Comparison of ENCODE assay signal across 16 cellular contexts in the genomic region with DNA sequence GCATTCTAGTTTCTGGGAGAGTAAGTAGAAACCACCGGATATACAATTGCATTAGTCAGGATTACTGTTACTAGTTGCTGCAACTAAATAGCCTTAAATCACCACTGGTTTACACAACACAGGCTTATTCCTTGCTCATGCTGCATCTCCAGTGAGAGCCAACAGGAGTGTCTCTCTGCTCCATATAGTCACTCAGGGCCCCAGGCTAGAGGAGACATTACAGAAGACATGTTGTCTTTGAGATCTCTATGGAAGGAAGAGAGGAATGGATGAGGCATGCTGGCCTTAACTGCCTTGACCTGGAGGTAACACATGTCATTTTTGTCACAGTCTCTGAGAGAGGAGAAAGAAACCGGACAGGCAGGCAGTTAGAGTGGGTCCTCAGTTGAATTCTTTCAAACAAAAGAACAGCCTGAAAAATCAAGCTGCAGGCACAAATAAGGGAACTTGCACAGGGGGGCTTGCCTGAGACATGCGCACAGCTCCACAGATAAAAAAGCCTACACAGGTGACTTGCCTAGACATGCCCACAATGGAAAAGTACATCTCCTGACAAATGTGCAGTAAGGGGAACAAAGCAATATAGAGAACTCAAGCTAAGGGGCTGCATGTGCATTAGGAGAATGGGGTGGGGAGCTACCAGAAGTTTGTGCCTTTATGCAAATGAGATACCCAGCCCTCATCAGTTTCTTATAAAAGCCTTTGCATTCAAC.
"Had no signal": no experiment of that assay in that cellular context is flagged by ENCODE, and none has a peak within 500 bp of the region (broad histone marks: within the 10 kb centered on the region; RNA-seq: fewer than 3 reads in every experiment).

No MANE protein-coding gene starts in this region.

- H3K4me3 ChIP-seq: body of pancreas, neural progenitor cell, ovary, tibial nerve had no signal

- H3K27me3 ChIP-seq: body of pancreas, neural progenitor cell, ovary, tibial nerve had no signal

- H3K9me3 ChIP-seq: body of pancreas, ovary had no signal

- H3K27ac Mint-ChIP-seq: activated CD4-positive, alpha-beta memory T cell treated with anti-CD3 and anti-CD28 coated beads, Interleukin-2, amount 10 ng/mL, durations not matched to agents 7 days and 5 days; activated naive CD8-positive, alpha-beta T cell; activated T-cell treated with anti-CD3 and anti-CD28 coated beads, Interleukin-2, amount 50 U/mL, for 24 hours; naive B cell; neural progenitor cell had no signal

- H3K27me3 Mint-ChIP-seq: activated CD4-positive, alpha-beta memory T cell treated with anti-CD3 and anti-CD28 coated beads, Interleukin-2, amount 10 ng/mL, durations not matched to agents 7 days and 5 days; activated naive CD8-positive, alpha-beta T cell; activated T-cell treated with anti-CD3 and anti-CD28 coated beads, Interleukin-2, amount 50 U/mL, for 24 hours; naive B cell had no signal

- H3K4me1 Mint-ChIP-seq: neural progenitor cell had no signal

- H3K4me3 Mint-ChIP-seq: activated CD4-positive, alpha-beta memory T cell treated with anti-CD3 and anti-CD28 coated beads, Interleukin-2, amount 10 ng/mL, durations not matched to agents 7 days and 5 days; activated naive CD8-positive, alpha-beta T cell; activated T-cell treated with anti-CD3 and anti-CD28 coated beads, Interleukin-2, amount 50 U/mL, for 24 hours; neural progenitor cell had no signal

- FAIRE-seq: islet of Langerhans had no signal

- H3K9me3 Mint-ChIP-seq: activated CD4-positive, alpha-beta memory T cell treated with anti-CD3 and anti-CD28 coated beads, Interleukin-2, amount 10 ng/mL, durations not matched to agents 7 days and 5 days; activated T-cell treated with anti-CD3 and anti-CD28 coated beads, Interleukin-2, amount 50 U/mL, for 24 hours had no signal

- ATAC-seq: body of pancreas had no signal

- H2AFZ ChIP-seq: neural progenitor cell had no signal

- H3K27ac ChIP-seq: body of pancreas, neural progenitor cell, ovary, tibial nerve, VCaP had no signal

- DNase-seq: activated CD4-positive, alpha-beta memory T cell treated with anti-CD3 and anti-CD28 coated beads, Interleukin-2, amount 10 ng/mL, durations not matched to agents 7 days and 5 days; activated effector memory CD4-positive, alpha-beta T cell treated with anti-CD3 and anti-CD28 coated beads, Interleukin-2, amount 50 U/mL, for 16 hours; activated T-cell treated with anti-CD3 and anti-CD28 coated beads, Interleukin-2, amount 50 U/mL, for 24 hours; amygdala; body of pancreas; cortex of kidney; effector CD8-positive, alpha-beta T cell; naive B cell; ovary; stimulated activated CD4-positive, alpha-beta T cell treated with anti-CD3 and anti-CD28 coated beads, Interleukin-4, amount 100 ng/mL, for 1 hour; stimulated activated naive CD4-positive, alpha-beta T cell had no signal

- H3K9ac ChIP-seq: neural progenitor cell had no signal

- H3K36me3 ChIP-seq: neural progenitor cell, ovary had no signal

- H3K4me1 ChIP-seq: body of pancreas, neural progenitor cell, tibial nerve had no signal

- H3K4me2 ChIP-seq: neural progenitor cell had no signal
